Comparison of ENCODE assay signal across 8 cellular contexts in the genomic region with DNA sequence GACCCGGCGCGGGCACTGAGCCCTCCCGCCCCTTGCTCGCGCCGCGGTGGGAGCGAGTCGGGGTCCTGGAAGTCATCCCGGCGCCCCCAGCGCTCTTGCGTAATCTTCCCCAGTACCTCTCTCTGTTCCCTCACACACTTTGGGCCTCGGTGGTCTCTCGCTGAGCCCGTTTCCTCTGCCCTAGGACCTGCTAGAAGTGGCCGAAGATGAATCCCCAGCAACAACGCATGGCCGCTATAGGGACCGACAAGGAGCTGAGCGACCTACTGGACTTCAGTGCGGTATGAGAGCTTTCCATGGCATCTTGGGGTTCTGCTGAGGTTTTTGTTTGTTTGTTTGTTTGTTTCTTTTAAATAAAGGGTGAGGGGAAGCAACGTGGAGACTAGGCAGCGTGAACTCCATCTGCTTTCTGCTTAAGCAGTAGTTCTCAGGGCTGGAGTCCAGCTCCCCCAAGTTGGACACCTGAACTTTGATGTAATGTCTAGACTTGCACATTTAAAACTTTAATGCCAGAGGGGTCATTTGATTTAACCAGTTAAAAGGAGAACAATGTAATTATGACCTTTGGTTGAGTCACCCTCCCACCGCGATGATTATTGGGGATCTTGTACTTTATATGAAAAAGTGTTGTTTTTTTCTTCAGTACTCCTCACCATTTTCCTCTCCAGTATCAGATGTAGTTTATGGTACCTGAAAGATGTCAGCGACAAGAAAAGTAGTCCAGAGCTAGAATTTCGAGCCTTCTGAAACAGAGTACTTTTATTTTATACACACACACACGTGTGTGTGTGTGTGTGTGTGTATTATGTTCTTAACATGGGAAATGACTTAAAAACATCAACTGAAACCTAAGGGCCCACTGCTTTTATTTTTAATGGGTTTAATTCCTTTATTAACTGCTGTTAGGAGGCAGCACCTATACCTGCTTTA. TPM values are rescaled to one million over a fixed set of nuclear protein-coding genes. Genes with fewer than 3 reads are reported as not detected.
DNase-seq lines count a peak whose midpoint lies in the region; ATAC-seq, FAIRE-seq and TF ChIP-seq lines count a peak whose summit lies in the region.

No MANE protein-coding gene starts in this region.

- intact Hi-C loops in left cardiac atrium (cut with DNase I) (loop anchor here (10.0 kb wide), 1 partner anchor 215 kb away; no protein-coding TSS in a partner anchor), posterior vena cava (cut with DNase I) (loop anchor here (2.0 kb wide), 2 partner anchors 33 to 73 kb away; no protein-coding TSS in a partner anchor)

- peaks cover 3% of the 10 kb centered on the region for H3K9me3 Mint-ChIP-seq in activated naive CD8-positive, alpha-beta T cell treated with anti-CD3 and anti-CD28 coated beads for 36 hours

- peaks cover 42% of the 10 kb centered on the region for H3K4me1 Mint-ChIP-seq in activated naive CD8-positive, alpha-beta T cell treated with anti-CD3 and anti-CD28 coated beads for 36 hours

- DNase-seq in NCI-H1417 (lab: John Stamatoyannopoulos, UW) (peak; percentile 20 to 86 (median 83)), NCI-H1417 treated with DMSO at 0.1 percent for 48 hours (lab: John Stamatoyannopoulos, UW) (no peak), NCI-H748 treated with DMSO at 0.1 percent for 48 hours (lab: John Stamatoyannopoulos, UW) (peak; percentile 22), left cardiac atrium (peak; percentile 30), posterior vena cava (ENCODE audit: low spot score) (peak; percentile 83), D721Med (ENCODE audit: insufficient read length, low spot score) (no peak)
- no peak for DNase-seq in activated naive CD8-positive, alpha-beta T cell treated with anti-CD3 and anti-CD28 coated beads for 36 hours

- H3K27me3 Mint-ChIP-seq in activated naive CD8-positive, alpha-beta T cell treated with anti-CD3 and anti-CD28 coated beads for 36 hours = no peaks in the 10 kb centered on the region

- no peak for TF ChIP-seq CTCF in D721Med (IDR thresholded peaks at IDR 0.05; ENCODE audit: insufficient read depth, missing control alignments)

- FAIRE-seq in D721Med (lab: Jason Lieb, UNC) = no peak

- H3K36me3 Mint-ChIP-seq in activated naive CD8-positive, alpha-beta T cell treated with anti-CD3 and anti-CD28 coated beads for 36 hours = peaks cover 39% of the 10 kb centered on the region

- peak overlapping the region; percentile 88 for H3K4me3 Mint-ChIP-seq in activated naive CD8-positive, alpha-beta T cell treated with anti-CD3 and anti-CD28 coated beads for 36 hours

- ATAC-seq in HG02759 (IDR thresholded peaks at IDR 0.05; ENCODE audit: unreplicated experiment) (peak; percentile 3), left cardiac atrium (peak; percentile 0 to 2)

- peak overlapping the region; percentile 89 for H3K27ac Mint-ChIP-seq in activated naive CD8-positive, alpha-beta T cell treated with anti-CD3 and anti-CD28 coated beads for 36 hours

RNA-seq across cellular contexts. Expression of gene TCF12, which starts 1.5 kb away (rescaled TPM):
- 10 to 100 TPM; 55.8 to 59.4 TPM for total RNA-seq in activated naive CD8-positive, alpha-beta T cell treated with anti-CD3 and anti-CD28 coated beads for 36 hours
- total RNA-seq in left cardiac atrium (10 to 100 TPM; 44.0 to 53.9 TPM), posterior vena cava (100 to 1,000 TPM in 1 of 2 donors, 10 to 100 TPM in 1; 95.2 to 102 TPM)

Comparison
In these comparisons a context has a peak if more than half of its experiments do, and no peak if none do; other contexts are left out.
1. DNase-seq: peak in NCI-H1417 (3 of 3), NCI-H748 treated with DMSO at 0.1 percent for 48 hours (single experiment), left cardiac atrium (single experiment) and posterior vena cava (single experiment); none in NCI-H1417 treated with DMSO at 0.1 percent for 48 hours (single experiment), activated naive CD8-positive, alpha-beta T cell treated with anti-CD3 and anti-CD28 coated beads for 36 hours (single experiment) and D721Med (single experiment).